ENCODE assay signal across 24 cellular contexts in the genomic region with DNA sequence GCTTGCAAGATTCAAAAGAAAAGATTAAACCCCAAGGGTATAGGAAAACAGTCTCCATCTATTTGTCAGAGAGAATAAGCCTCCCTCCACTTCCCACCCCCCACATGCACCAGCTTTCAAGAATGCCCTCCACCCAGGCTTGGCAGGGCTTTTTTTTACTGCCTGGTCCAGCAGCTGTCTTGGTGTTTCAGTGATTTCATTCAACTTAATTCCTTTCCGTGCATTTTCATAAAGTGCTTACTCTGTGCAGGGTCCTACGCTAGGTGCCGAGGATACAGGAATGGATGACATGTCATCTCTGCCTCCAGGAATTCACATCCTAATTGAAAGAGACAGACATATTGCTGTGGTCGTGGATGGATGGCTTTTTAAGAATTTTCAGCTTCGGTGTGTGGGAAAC.
DNase-seq lines count a peak whose midpoint lies in the region; ATAC-seq and TF ChIP-seq lines count a peak whose summit lies in the region.
"Had no signal": no experiment of that assay in that cellular context is flagged by ENCODE, and none has a peak within 500 bp of the region (broad histone marks: within the 10 kb centered on the region; RNA-seq: fewer than 3 reads in every experiment).

No MANE protein-coding gene starts in this region.

- 0 out of 2 replicates have a peak overlapping the region, but pooled peaks have one; percentile 3 for H3K4me2 ChIP-seq in OCI-LY3 (ENCODE audit: low read length)
- H3K4me2 ChIP-seq: A549; BLaER1 treated with 17β-estradiol and CSF1 and Interleukin-3, amounts not matched to agents 10 nM and 100 nM had no signal

- no peak for ATAC-seq in HG03045 (IDR thresholded peaks at IDR 0.05; ENCODE audit: unreplicated experiment)
- ATAC-seq: A549, GM12878 had no signal

- H2AFZ ChIP-seq in OCI-LY3 (ENCODE audit: low read depth, low read length) = no peak overlapping the region

- H3K9ac ChIP-seq in OCI-LY3 (ENCODE audit: low read length) = no peak overlapping the region
- H3K9ac ChIP-seq: BLaER1 treated with 17β-estradiol and CSF1 and Interleukin-3, amounts not matched to agents 10 nM and 100 nM had no signal

- 86% methylated on average over 5 of the region's 5 CpGs for WGBS in esophagus muscularis mucosa
- WGBS in testis, 2 donors = 88 to 90% methylated on average over 5 of the region's 5 CpGs

- H3K27me3 ChIP-seq in OCI-LY3 (ENCODE audit: low read depth, low read length) (peaks cover 6% of the 10 kb centered on the region; the same call in 1 of the 2 replicates), esophagus muscularis mucosa (no peaks in the 10 kb centered on the region), testis (no peaks in the 10 kb centered on the region)
- H3K27me3 ChIP-seq: BE2C; BLaER1 treated with 17β-estradiol and CSF1 and Interleukin-3, amounts not matched to agents 10 nM and 100 nM had no signal

- no peak for TF ChIP-seq EP300 in esophagus muscularis mucosa (IDR thresholded peaks at IDR 0.05)

- H4K20me1 ChIP-seq in OCI-LY3 (ENCODE audit: insufficient read depth, low read length) = no peaks in the 10 kb centered on the region
- H4K20me1 ChIP-seq: BLaER1 treated with 17β-estradiol and CSF1 and Interleukin-3, amounts not matched to agents 10 nM and 100 nM had no signal

- H3K27ac ChIP-seq in OCI-LY3 (ENCODE audit: low read length) (no peak overlapping the region), esophagus muscularis mucosa (replicated peaks in 1 of 4) (no peak overlapping the region), testis (no peak overlapping the region)
- H3K27ac ChIP-seq: A549; BLaER1 treated with 17β-estradiol and CSF1 and Interleukin-3, amounts not matched to agents 10 nM and 100 nM had no signal

- H3K36me3 ChIP-seq in OCI-LY3 (replicated peaks; ENCODE audit: low read depth, low read length) (no peaks in the 10 kb centered on the region), esophagus muscularis mucosa (no peaks in the 10 kb centered on the region), testis (ENCODE audit: low read depth, missing control alignments) (no peaks in the 10 kb centered on the region)
- H3K36me3 ChIP-seq: BE2C; BLaER1 treated with 17β-estradiol and CSF1 and Interleukin-3, amounts not matched to agents 10 nM and 100 nM; HAP-1 had no signal

- no peaks in the 10 kb centered on the region for H3K79me2 ChIP-seq in OCI-LY3 (ENCODE audit: low read length)

- TF ChIP-seq CTCF in OCI-LY3 (IDR thresholded peaks at IDR 0.05; ENCODE audit: low read depth, low read length) = no peak
- TF ChIP-seq CTCF in esophagus muscularis mucosa (IDR thresholded peaks at IDR 0.05) = no peak
- no peak for TF ChIP-seq CTCF in testis (IDR thresholded peaks at IDR 0.05)

- peaks cover 41% of the 10 kb centered on the region for H3K4me1 ChIP-seq in OCI-LY3 (ENCODE audit: low read length)
- no peaks in the 10 kb centered on the region for H3K4me1 ChIP-seq in esophagus muscularis mucosa
- no peaks in the 10 kb centered on the region for H3K4me1 ChIP-seq in testis
- H3K4me1 ChIP-seq: A549, BE2C, HAP-1 had no signal

- intact Hi-C loops in esophagus muscularis mucosa (cut with DNase I) = no loop called here
- intact Hi-C loops in testis (cut with DNase I; ENCODE audit: low total_unique reads) = no loop called here

- TF ChIP-seq POLR2A in esophagus muscularis mucosa (IDR thresholded peaks at IDR 0.05; ENCODE audit: low read depth) (no peak), testis (IDR thresholded peaks at IDR 0.05) (no peak)

- H3K9me3 ChIP-seq in OCI-LY3 (ENCODE audit: insufficient read depth, low read length) (no peaks in the 10 kb centered on the region), esophagus muscularis mucosa (no peaks in the 10 kb centered on the region), testis (no peaks in the 10 kb centered on the region)
- H3K9me3 ChIP-seq: BE2C, HAP-1 had no signal

- DNase-seq in NCI-H2107 (lab: John Stamatoyannopoulos, UW) (peak; percentile 41), NCI-H2107 treated with DMSO at 0.1 percent for 48 hours (lab: John Stamatoyannopoulos, UW; ENCODE audit: unreplicated experiment) (no peak), esophagus muscularis mucosa (ENCODE audit: extremely low spot score) (peak; percentile 53), testis (no peak)
- DNase-seq in central memory CD4-positive, alpha-beta T cell = no peak
- DNase-seq: 8988T; ACHN; AML-193; BE2C; Calu3; CD4-positive, alpha-beta T cell; CD8-positive, alpha-beta memory T cell; COR-L47; DMS53; EL; GDM1; GOT3; HFFc6 had no signal

- no peak overlapping the region for H3K4me3 ChIP-seq in OCI-LY3 (ENCODE audit: low read length)
- H3K4me3 ChIP-seq in esophagus muscularis mucosa = no peak overlapping the region
- H3K4me3 ChIP-seq in testis = no peak overlapping the region
- H3K4me3 ChIP-seq: A549; BLaER1 treated with 17β-estradiol and CSF1 and Interleukin-3, amounts not matched to agents 10 nM and 100 nM; GM12878; HAP-1 had no signal

Comparison
In these comparisons a context has a peak if more than half of its experiments do, and no peak if none do; other contexts are left out.
1. DNase-seq: peak in NCI-H2107 (single experiment) and esophagus muscularis mucosa (single experiment); none in NCI-H2107 treated with DMSO at 0.1 percent for 48 hours (single experiment), testis (single experiment) and central memory CD4-positive, alpha-beta T cell (single experiment).